ENCODE assay signal across 1 cellular context in genomic region chr2:27356056-27356381, GRCh38.
TF ChIP-seq lines count a peak whose summit lies in the region.

No MANE protein-coding gene starts in this region.

TF ChIP-seq in GM23338, 12 proteins besides CTCF, POLR2A, EP300 and RAD21:
- TF ChIP-seq ZNF462 (CRISPR knock-in tag; IDR thresholded peaks at IDR 0.05) (no peak), CREB1 (CRISPR knock-in tag; IDR thresholded peaks at IDR 0.05; ENCODE audit: low read depth) (no peak), ETS1 (IDR thresholded peaks at IDR 0.05) (no peak), POLR2AphosphoS5 (IDR thresholded peaks at IDR 0.05; ENCODE audit: low read depth) (no peak), ZNF331 (CRISPR knock-in tag; IDR thresholded peaks at IDR 0.05; ENCODE audit: low read depth) (no peak), STAT1 (IDR thresholded peaks at IDR 0.05; ENCODE audit: unreplicated experiment) (no peak), NANOG (IDR thresholded peaks at IDR 0.05; ENCODE audit: borderline replicate concordance) (no peak)
